In the genomic region with DNA sequence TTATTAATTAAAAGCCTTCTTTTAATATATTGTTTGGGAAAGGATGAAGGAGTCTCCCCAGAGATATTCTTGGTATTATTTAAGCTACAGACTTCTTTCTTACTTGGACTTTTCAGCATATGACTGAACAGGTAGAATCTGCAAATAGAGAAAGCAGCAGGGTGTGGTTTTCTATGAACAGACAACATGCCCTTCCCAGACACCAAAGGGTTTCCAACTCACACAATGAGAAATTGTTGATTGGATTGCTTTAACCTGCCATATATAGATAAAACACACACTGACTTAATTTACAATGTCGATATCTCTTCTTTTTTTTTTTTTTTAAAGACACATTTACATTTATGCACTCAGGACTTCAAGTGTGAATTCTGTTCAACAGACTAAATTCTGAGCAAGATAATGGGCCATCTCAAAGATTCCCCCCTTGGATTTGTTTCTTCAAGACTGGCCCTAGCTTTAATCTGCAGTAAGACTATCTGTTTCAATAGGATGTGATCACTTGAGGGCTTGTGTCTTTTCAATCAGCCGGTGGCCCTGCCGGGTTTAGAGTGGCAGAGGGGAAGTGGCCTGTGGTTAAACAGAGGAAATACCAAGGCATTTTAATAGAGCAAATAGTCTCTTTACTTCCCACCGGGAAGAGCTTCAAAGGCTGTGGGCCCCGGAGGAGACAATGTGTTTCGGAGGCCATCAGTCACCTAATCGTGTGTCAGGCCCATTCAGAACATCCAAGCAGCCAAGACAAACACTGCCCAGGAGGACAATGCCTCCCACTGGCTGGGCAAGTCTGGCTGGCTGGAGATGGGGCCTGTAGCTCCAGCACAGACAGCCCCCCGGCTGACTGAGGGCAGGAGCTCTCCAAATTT, we compare ENCODE assay signal across 1 cellular context.
TF ChIP-seq lines count a peak whose summit lies in the region.

No MANE protein-coding gene starts in this region.

TF ChIP-seq in GM12891, 5 proteins besides CTCF, POLR2A, EP300 and RAD21 (continued from another document):
- TF ChIP-seq TAF1 (IDR thresholded peaks at IDR 0.05; ENCODE audit: low read depth, low read length), result no peak
